Comparison of ENCODE assay signal across 11 cellular contexts in genomic region chr1:31787261-31787660, GRCh38. TPM values are rescaled to one million over a fixed set of nuclear protein-coding genes. Genes with fewer than 3 reads are reported as not detected.
DNase-seq lines count a peak whose midpoint lies in the region; ATAC-seq, FAIRE-seq and TF ChIP-seq lines count a peak whose summit lies in the region.
"Had no signal": no experiment of that assay in that cellular context is flagged by ENCODE, and none has a peak within 500 bp of the region (broad histone marks: within the 10 kb centered on the region; RNA-seq: fewer than 3 reads in every experiment).

No MANE protein-coding gene starts in this region.

- no peaks in the 10 kb centered on the region for H4K20me1 ChIP-seq in MM.1S (ENCODE audit: insufficient read depth, low read length)

- H3K27ac ChIP-seq in MM.1S (ENCODE audit: low read length): no peak overlapping the region
- H3K27ac ChIP-seq in dorsolateral prefrontal cortex: peak overlapping the region in 52 of 59 donors; percentile 16 to 99 (median 96)
- H3K27ac ChIP-seq in trophoblast cell (ENCODE audit: low read depth, low read length): no peak overlapping the region
- H3K27ac ChIP-seq: brain microvascular endothelial cell had no signal

- intact Hi-C loops in activated CD8-positive, alpha-beta T cell treated with anti-CD3 and anti-CD28 coated beads for 36 hours (cut with micrococcal nuclease): loop anchor here (5.0 to 10.0 kb wide), 2 partner anchors 62 to 225 kb away; no protein-coding TSS in a partner anchor
- intact Hi-C loops in dorsolateral prefrontal cortex (cut with DNase I): loop anchor here (5.0 kb wide), 3 partner anchors 75 to 225 kb away; no protein-coding TSS in a partner anchor

- no peaks in the 10 kb centered on the region for H3F3A ChIP-seq in MM.1S (ENCODE audit: insufficient read depth, low read length)

- no peak overlapping the region for H4K12ac ChIP-seq in trophoblast cell (ENCODE audit: low read depth, low read length)

- H3K36me3 ChIP-seq in MM.1S (replicated peaks; ENCODE audit: insufficient read depth, low read length) (no peaks in the 10 kb centered on the region), trophoblast cell (ENCODE audit: control insufficient read depth in 1 of 2, insufficient read depth in 2 of 2, low read length in 2 of 2) (no peaks in the 10 kb centered on the region)

- H3K27me3 ChIP-seq in MM.1S (replicated peaks; ENCODE audit: insufficient read depth, low read length) (peaks cover 24% of the 10 kb centered on the region), dorsolateral prefrontal cortex (no peaks in the 10 kb centered on the region), trophoblast cell (ENCODE audit: insufficient read depth, low read length) (no peaks in the 10 kb centered on the region)
- H3K27me3 ChIP-seq: brain microvascular endothelial cell had no signal

- no peaks in the 10 kb centered on the region for H3K9me2 ChIP-seq in MM.1S (replicated peaks; ENCODE audit: insufficient read depth, low read length)

- H4K91ac ChIP-seq in trophoblast cell (ENCODE audit: low read depth, low read length): no peak overlapping the region

- H3K9ac ChIP-seq in MM.1S (ENCODE audit: low read length) (no peak overlapping the region), trophoblast cell (ENCODE audit: low read length) (no peak overlapping the region)

- no peak for ATAC-seq in activated CD8-positive, alpha-beta T cell treated with anti-CD3 and anti-CD28 coated beads for 36 hours
- no peak for ATAC-seq in activated CD8-positive, alpha-beta T cell treated with anti-CD3 and anti-CD28 coated beads, Interleukin-2, amount 10 ng/mL, durations not matched to agents 7 days and 5 days
- ATAC-seq in activated CD4-positive, CD25-positive, alpha-beta regulatory T cell treated with anti-CD3 and anti-CD28 coated beads, Interleukin-2, amount 50 U/mL, for 24 hours: no peak

- no peak overlapping the region for H4K8ac ChIP-seq in trophoblast cell (ENCODE audit: low read depth, low read length)

- H3K4me1 ChIP-seq in MM.1S (ENCODE audit: low read length) (no peaks in the 10 kb centered on the region), trophoblast cell (ENCODE audit: control insufficient read depth in 1 of 2, insufficient read depth in 2 of 2, low read length in 2 of 2) (peaks cover 5 to 8% of the 10 kb centered on the region in 2 experiments)

- no peak for TF ChIP-seq CTCF in activated CD8-positive, alpha-beta T cell treated with anti-CD3 and anti-CD28 coated beads for 36 hours (IDR thresholded peaks at IDR 0.05)
- no peak for TF ChIP-seq CTCF in MM.1S (IDR thresholded peaks at IDR 0.05; ENCODE audit: low read length)
- TF ChIP-seq CTCF in dorsolateral prefrontal cortex (IDR thresholded peaks at IDR 0.05 in 54 of 56, conservative IDR thresholded peaks at IDR 0.05 in 2 of 56; ENCODE audit: low read depth in 1 of 56, partially characterized antibody in 56 of 56): no peak

- H3K4ac ChIP-seq in trophoblast cell (ENCODE audit: low read depth, low read length): no peak overlapping the region

- WGBS in trophoblast cell (ENCODE audit: extremely low coverage, insufficient coverage, insufficient read length): no CpG with 5 or more reads among the region's 3 CpGs

- H3K4me1 Mint-ChIP-seq in activated CD8-positive, alpha-beta T cell treated with anti-CD3 and anti-CD28 coated beads for 36 hours (ENCODE audit: low read depth): peaks cover 5% of the 10 kb centered on the region
- H3K4me1 Mint-ChIP-seq in activated CD8-positive, alpha-beta T cell treated with anti-CD3 and anti-CD28 coated beads, Interleukin-2, amount 10 ng/mL, durations not matched to agents 7 days and 5 days (ENCODE audit: low read depth): peaks cover 12% of the 10 kb centered on the region

- no peak for FAIRE-seq in RCC 7860 (lab: Jason Lieb, UNC)

- no peak overlapping the region for H2AK5ac ChIP-seq in trophoblast cell (ENCODE audit: low read length)

- H3K79me2 ChIP-seq in MM.1S (ENCODE audit: low read length) (no peaks in the 10 kb centered on the region), trophoblast cell (ENCODE audit: control insufficient read depth, insufficient read depth, low read length, poor library complexity) (peaks cover 2% of the 10 kb centered on the region)

- peak overlapping the region; percentile 7 for H2BK12ac ChIP-seq in trophoblast cell (ENCODE audit: low read length)

- no peak for DNase-seq in activated CD8-positive, alpha-beta T cell treated with anti-CD3 and anti-CD28 coated beads for 36 hours
- no peak for DNase-seq in activated CD8-positive, alpha-beta T cell treated with anti-CD3 and anti-CD28 coated beads, Interleukin-2, amount 10 ng/mL, durations not matched to agents 7 days and 5 days
- DNase-seq in MM.1S: no peak
- DNase-seq in dorsolateral prefrontal cortex: peak in 3 of 10 donors; percentile 14 to 29 (median 23)
- DNase-seq in trophoblast cell: no peak
- no peak for DNase-seq in NOMO-1 treated with dmso at 0.1 percent for 144 hours (lab: John Stamatoyannopoulos, UW; ENCODE audit: unreplicated experiment)
- DNase-seq in RCC 7860 (ENCODE audit: low spot score): no peak
- DNase-seq: activated CD4-positive, alpha-beta T cell treated with anti-CD3 and anti-CD28 coated beads, Interleukin-2, amount 50 U/mL, for 4 hours had no signal

- H2BK120ac ChIP-seq in trophoblast cell (ENCODE audit: insufficient read depth, low read length, poor library complexity): no peak overlapping the region

- POLR2A ChIA-PET in activated CD8-positive, alpha-beta T cell treated with anti-CD3 and anti-CD28 coated beads for 36 hours (lab: Charles Lee): interaction anchor here (0.6 to 3.2 kb wide), 4 partner anchors 9 to 466 kb away, joined by 3 to 17 read pairs (median 6); no protein-coding TSS in a partner anchor
- POLR2A ChIA-PET in activated CD8-positive, alpha-beta T cell treated with anti-CD3 and anti-CD28 coated beads, Interleukin-2, amount 10 ng/mL, durations not matched to agents 7 days and 5 days (lab: Charles Lee): interaction anchor here (2.6 kb wide), 1 partner anchor 143 kb away, joined by 9 read pairs; the partner anchor contains the start of gene PEF1

- H3K27ac Mint-ChIP-seq in activated CD8-positive, alpha-beta T cell treated with anti-CD3 and anti-CD28 coated beads for 36 hours: no peak overlapping the region
- no peak overlapping the region for H3K27ac Mint-ChIP-seq in activated CD8-positive, alpha-beta T cell treated with anti-CD3 and anti-CD28 coated beads, Interleukin-2, amount 10 ng/mL, durations not matched to agents 7 days and 5 days

- H3K79me1 ChIP-seq in trophoblast cell (ENCODE audit: low read length): peaks cover 3% of the 10 kb centered on the region

- CTCF ChIA-PET in activated CD8-positive, alpha-beta T cell treated with anti-CD3 and anti-CD28 coated beads for 36 hours (lab: Charles Lee): interaction anchor here (0.9 to 5.0 kb wide), 6 partner anchors 24 to 238 kb away, joined by 3 to 129 read pairs (median 24); partner anchors contain the start of genes ADGRB2 and PEF1
- CTCF ChIA-PET in activated CD8-positive, alpha-beta T cell treated with anti-CD3 and anti-CD28 coated beads, Interleukin-2, amount 10 ng/mL, durations not matched to agents 7 days and 5 days (lab: Charles Lee): interaction anchor here (0.6 to 3.9 kb wide), 5 partner anchors 23 to 238 kb away, joined by 3 to 51 read pairs (median 28); partner anchors contain the start of gene ADGRB2

- H3K9me3 ChIP-seq in MM.1S (replicated peaks; ENCODE audit: insufficient read depth, low read length) (no peaks in the 10 kb centered on the region), trophoblast cell (ENCODE audit: insufficient read depth, low read depth, low read length) (peaks cover 2% of the 10 kb centered on the region)

- peak overlapping the region; percentile 78 for H3K4me3 Mint-ChIP-seq in activated CD8-positive, alpha-beta T cell treated with anti-CD3 and anti-CD28 coated beads for 36 hours
- H3K4me3 Mint-ChIP-seq in activated CD8-positive, alpha-beta T cell treated with anti-CD3 and anti-CD28 coated beads, Interleukin-2, amount 10 ng/mL, durations not matched to agents 7 days and 5 days: no peak overlapping the region

- no peak overlapping the region for H3K4me3 ChIP-seq in MM.1S (ENCODE audit: low read length)
- no peak overlapping the region for H3K4me3 ChIP-seq in dorsolateral prefrontal cortex
- no peak overlapping the region for H3K4me3 ChIP-seq in trophoblast cell (ENCODE audit: low read depth, low read length)

- no peak overlapping the region for H3K23ac ChIP-seq in trophoblast cell (ENCODE audit: low read length)

- H3K36me3 Mint-ChIP-seq in activated CD8-positive, alpha-beta T cell treated with anti-CD3 and anti-CD28 coated beads for 36 hours (ENCODE audit: low read depth): no peaks in the 10 kb centered on the region
- H3K36me3 Mint-ChIP-seq in activated CD8-positive, alpha-beta T cell treated with anti-CD3 and anti-CD28 coated beads, Interleukin-2, amount 10 ng/mL, durations not matched to agents 7 days and 5 days (ENCODE audit: low read depth): no peaks in the 10 kb centered on the region

- H3K4me2 ChIP-seq in MM.1S (ENCODE audit: low read depth, low read length) (no peak overlapping the region), trophoblast cell (ENCODE audit: low read length) (no peak overlapping the region)

- no peaks in the 10 kb centered on the region for H3K9me3 Mint-ChIP-seq in activated CD8-positive, alpha-beta T cell treated with anti-CD3 and anti-CD28 coated beads for 36 hours
- H3K9me3 Mint-ChIP-seq in activated CD8-positive, alpha-beta T cell treated with anti-CD3 and anti-CD28 coated beads, Interleukin-2, amount 10 ng/mL, durations not matched to agents 7 days and 5 days (ENCODE audit: insufficient read depth): no peaks in the 10 kb centered on the region

- H3K27me3 Mint-ChIP-seq in activated CD8-positive, alpha-beta T cell treated with anti-CD3 and anti-CD28 coated beads for 36 hours: no peaks in the 10 kb centered on the region
- H3K27me3 Mint-ChIP-seq in activated CD8-positive, alpha-beta T cell treated with anti-CD3 and anti-CD28 coated beads, Interleukin-2, amount 10 ng/mL, durations not matched to agents 7 days and 5 days (ENCODE audit: low read depth): no peaks in the 10 kb centered on the region

- no peak overlapping the region for H3K14ac ChIP-seq in trophoblast cell (ENCODE audit: low read length)

- H2AFZ ChIP-seq in MM.1S (ENCODE audit: low read length) (0 out of 2 replicates have a peak overlapping the region, but pooled peaks have one; percentile 97), trophoblast cell (ENCODE audit: insufficient read depth, low read length, poor library complexity) (no peak overlapping the region)

- no peak overlapping the region for H2BK5ac ChIP-seq in trophoblast cell (ENCODE audit: low read depth, low read length, poor library complexity)

- no peak overlapping the region for H3K18ac ChIP-seq in trophoblast cell (ENCODE audit: low read length)

RNA-seq across cellular contexts. Expression of gene ADGRB2, which starts 23.1 kb away (rescaled TPM):
- under 1 TPM; 0.54 to 0.56 TPM for total RNA-seq in activated CD8-positive, alpha-beta T cell treated with anti-CD3 and anti-CD28 coated beads for 36 hours
- under 1 TPM; 0.05 to 0.37 TPM for total RNA-seq in activated CD8-positive, alpha-beta T cell treated with anti-CD3 and anti-CD28 coated beads, Interleukin-2, amount 10 ng/mL, durations not matched to agents 7 days and 5 days
- total RNA-seq in dorsolateral prefrontal cortex: 100 to 1,000 TPM; 101 to 272 (median 186) TPM
- 9.6 and 10.2 TPM in 2 replicates for polyA plus RNA-seq in trophoblast cell (2013)

RNA-seq across cellular contexts. Expression of gene SPOCD1, which starts 28.6 kb away (rescaled TPM):
- not detected for total RNA-seq in activated CD8-positive, alpha-beta T cell treated with anti-CD3 and anti-CD28 coated beads for 36 hours
- total RNA-seq in activated CD8-positive, alpha-beta T cell treated with anti-CD3 and anti-CD28 coated beads, Interleukin-2, amount 10 ng/mL, durations not matched to agents 7 days and 5 days: not detected
- 1 to 10 TPM in 68 of 120 experiments, under 1 TPM in 48, not detected in 4; 0.14 to 9.4 (median 1.1) TPM for total RNA-seq in dorsolateral prefrontal cortex
- 0.83 and 0.87 TPM in 2 replicates for polyA plus RNA-seq in trophoblast cell (2013)
- polyA plus RNA-seq: neural cell had no signal

Comparison
In these comparisons a context has a peak if more than half of its experiments do, and no peak if none do; other contexts are left out.
1. H3K27ac ChIP-seq: peak in dorsolateral prefrontal cortex (52 of 59); none in MM.1S (single experiment) and trophoblast cell (single experiment).
2. RNA of gene ADGRB2, which starts 23.1 kb away (total RNA-seq): 101 to 272 TPM in dorsolateral prefrontal cortex; 0.54 to 0.56 TPM in activated CD8-positive, alpha-beta T cell treated with anti-CD3 and anti-CD28 coated beads for 36 hours and 0.05 to 0.37 TPM in activated CD8-positive, alpha-beta T cell treated with anti-CD3 and anti-CD28 coated beads, Interleukin-2, amount 10 ng/mL, durations not matched to agents 7 days and 5 days; every median in the first group is over 10 times any median in the second.